Comparison of ENCODE assay signal across 19 cellular contexts in genomic region chr21:39048574-39048973, GRCh38.
DNase-seq lines count a peak whose midpoint lies in the region; ATAC-seq and TF ChIP-seq lines count a peak whose summit lies in the region.
"Had no signal": no experiment of that assay in that cellular context is flagged by ENCODE, and none has a peak within 500 bp of the region (broad histone marks: within the 10 kb centered on the region; RNA-seq: fewer than 3 reads in every experiment).

No MANE protein-coding gene starts in this region.

- H3K4me1 ChIP-seq in CD8-positive, alpha-beta T cell (ENCODE audit: insufficient read depth, low read length), result no peaks in the 10 kb centered on the region

- H3K9me3 ChIP-seq in CD8-positive, alpha-beta T cell (ENCODE audit: low read length), result no peaks in the 10 kb centered on the region
- H3K9me3 ChIP-seq: heart right ventricle, SJSA1 had no signal

- H3K9me3 Mint-ChIP-seq in endothelial cell (ENCODE audit: unreplicated experiment), result no peaks in the 10 kb centered on the region
- H3K9me3 Mint-ChIP-seq in mesothelial cell of epicardium, result peaks cover 4% of the 10 kb centered on the region
- no peaks in the 10 kb centered on the region for H3K9me3 Mint-ChIP-seq in activated CD4-positive, alpha-beta T cell treated with anti-CD3 and anti-CD28 coated beads, Interleukin-2, amount 10 ng/mL, durations not matched to agents 7 days and 5 days
- H3K9me3 Mint-ChIP-seq in CD8-positive, alpha-beta T cell, result no peaks in the 10 kb centered on the region
- no peaks in the 10 kb centered on the region for H3K9me3 Mint-ChIP-seq in activated T-cell treated with anti-CD3 and anti-CD28 coated beads, Interleukin-2, amount 50 U/mL, for 4 hours
- H3K9me3 Mint-ChIP-seq: central memory CD8-positive, alpha-beta T cell had no signal

- TF ChIP-seq CTCF in endothelial cell (IDR thresholded peaks at IDR 0.05; ENCODE audit: unreplicated experiment) (no peak), mesothelial cell of epicardium (IDR thresholded peaks at IDR 0.05; ENCODE audit: unreplicated experiment) (no peak)
- TF ChIP-seq CTCF in CD8-positive, alpha-beta T cell (IDR thresholded peaks at IDR 0.05), result no peak

- POLR2A ChIA-PET in activated CD4-positive, alpha-beta T cell treated with anti-CD3 and anti-CD28 coated beads, Interleukin-2, amount 10 ng/mL, durations not matched to agents 7 days and 5 days (lab: Charles Lee), result no interaction called here
- POLR2A ChIA-PET in CD8-positive, alpha-beta T cell (lab: Charles Lee), result no interaction called here

- no peaks in the 10 kb centered on the region for H3K36me3 ChIP-seq in CD8-positive, alpha-beta T cell (ENCODE audit: insufficient read depth, low read length)
- H3K36me3 ChIP-seq: heart right ventricle, SJSA1 had no signal

- H3K4me3 ChIP-seq in CD8-positive, alpha-beta T cell (ENCODE audit: low read depth, low read length), result no peak overlapping the region
- H3K4me3 ChIP-seq: heart right ventricle, SJSA1 had no signal

- H3K4me1 Mint-ChIP-seq in endothelial cell (ENCODE audit: unreplicated experiment) (peaks cover 14% of the 10 kb centered on the region), mesothelial cell of epicardium (peaks cover 10% of the 10 kb centered on the region)
- H3K4me1 Mint-ChIP-seq in activated CD4-positive, alpha-beta T cell treated with anti-CD3 and anti-CD28 coated beads, Interleukin-2, amount 10 ng/mL, durations not matched to agents 7 days and 5 days, result no peaks in the 10 kb centered on the region
- no peaks in the 10 kb centered on the region for H3K4me1 Mint-ChIP-seq in CD8-positive, alpha-beta T cell (ENCODE audit: low read depth)
- no peaks in the 10 kb centered on the region for H3K4me1 Mint-ChIP-seq in activated T-cell treated with anti-CD3 and anti-CD28 coated beads, Interleukin-2, amount 50 U/mL, for 4 hours (ENCODE audit: low read depth)
- H3K4me1 Mint-ChIP-seq: central memory CD8-positive, alpha-beta T cell had no signal

- peaks cover 3% of the 10 kb centered on the region for H3K27me3 Mint-ChIP-seq in endothelial cell (ENCODE audit: unreplicated experiment)
- H3K27me3 Mint-ChIP-seq in mesothelial cell of epicardium (ENCODE audit: low read depth), result no peaks in the 10 kb centered on the region
- H3K27me3 Mint-ChIP-seq in activated CD4-positive, alpha-beta T cell treated with anti-CD3 and anti-CD28 coated beads, Interleukin-2, amount 10 ng/mL, durations not matched to agents 7 days and 5 days, result no peaks in the 10 kb centered on the region
- no peaks in the 10 kb centered on the region for H3K27me3 Mint-ChIP-seq in CD8-positive, alpha-beta T cell (ENCODE audit: low read depth)
- H3K27me3 Mint-ChIP-seq in activated T-cell treated with anti-CD3 and anti-CD28 coated beads, Interleukin-2, amount 50 U/mL, for 4 hours (ENCODE audit: low read depth), result peaks cover 3% of the 10 kb centered on the region

- peak overlapping the region; percentile 69 for H3K27ac Mint-ChIP-seq in endothelial cell (ENCODE audit: unreplicated experiment)
- peak overlapping the region; percentile 41 for H3K27ac Mint-ChIP-seq in mesothelial cell of epicardium
- no peak overlapping the region for H3K27ac Mint-ChIP-seq in activated CD4-positive, alpha-beta T cell treated with anti-CD3 and anti-CD28 coated beads, Interleukin-2, amount 10 ng/mL, durations not matched to agents 7 days and 5 days
- H3K27ac Mint-ChIP-seq in CD8-positive, alpha-beta T cell, result no peak overlapping the region

- CTCF ChIA-PET in activated CD4-positive, alpha-beta T cell treated with anti-CD3 and anti-CD28 coated beads, Interleukin-2, amount 10 ng/mL, durations not matched to agents 7 days and 5 days (lab: Charles Lee), result interaction anchor here (1.2 kb wide), 1 partner anchor 9 kb away, joined by 3 read pairs; no protein-coding TSS in a partner anchor
- CTCF ChIA-PET in CD8-positive, alpha-beta T cell (lab: Charles Lee), result no interaction called here

- no peaks in the 10 kb centered on the region for H3K27me3 ChIP-seq in CD8-positive, alpha-beta T cell (ENCODE audit: insufficient read depth, low read length)
- H3K27me3 ChIP-seq: heart right ventricle, SJSA1 had no signal

- H3K4me3 Mint-ChIP-seq in endothelial cell (ENCODE audit: unreplicated experiment) (no peak overlapping the region), mesothelial cell of epicardium (no peak overlapping the region)
- H3K4me3 Mint-ChIP-seq in activated CD4-positive, alpha-beta T cell treated with anti-CD3 and anti-CD28 coated beads, Interleukin-2, amount 10 ng/mL, durations not matched to agents 7 days and 5 days, result no peak overlapping the region
- H3K4me3 Mint-ChIP-seq in CD8-positive, alpha-beta T cell, result no peak overlapping the region
- H3K4me3 Mint-ChIP-seq in activated T-cell treated with anti-CD3 and anti-CD28 coated beads, Interleukin-2, amount 50 U/mL, for 4 hours, result no peak overlapping the region
- H3K4me3 Mint-ChIP-seq: central memory CD8-positive, alpha-beta T cell had no signal

- ATAC-seq in CD8-positive, alpha-beta T cell, result no peak
- ATAC-seq in activated T-cell treated with anti-CD3 and anti-CD28 coated beads, Interleukin-2, amount 50 U/mL, for 4 hours, result no peak

- DNase-seq in GM03348 (ENCODE audit: low spot score) (peak; percentile 42), RPMI7951 (ENCODE audit: low read depth) (peak; percentile 76), endothelial cell (ENCODE audit: low spot score) (no peak), mesothelial cell of epicardium (ENCODE audit: low spot score in 2 of 2, unreplicated experiment in 2 of 2) (no peak), anterior cingulate cortex (lab: John Stamatoyannopoulos, UW) (no peak)
- no peak for DNase-seq in activated CD4-positive, alpha-beta T cell treated with anti-CD3 and anti-CD28 coated beads, Interleukin-2, amount 10 ng/mL, durations not matched to agents 7 days and 5 days
- no peak for DNase-seq in CD8-positive, alpha-beta T cell
- DNase-seq in activated T-cell treated with anti-CD3 and anti-CD28 coated beads, Interleukin-2, amount 50 U/mL, for 4 hours, result no peak
- DNase-seq: activated CD4-positive, alpha-beta T cell treated with anti-CD3 and anti-CD28 coated beads for 48 hours; activated naive CD4-positive, alpha-beta T cell treated with anti-CD3 and anti-CD28 coated beads, Interleukin-2, amount 50 U/mL, for 16 hours; activated T-cell treated with anti-CD3 and anti-CD28 coated beads for 4 hours; AML-193; kidney; NCI-H187 treated with DMSO at 0.1 percent for 48 hours; NCI-H446; stimulated activated CD4-positive, alpha-beta T cell treated with anti-CD3 and anti-CD28 coated beads, Interleukin-1b, Interleukin-23, amount 100 ng/mL, for 48 hours had no signal

- H3K27ac ChIP-seq in CD8-positive, alpha-beta T cell (ENCODE audit: low read depth, low read length), result no peak overlapping the region
- H3K27ac ChIP-seq: SJSA1 had no signal

- intact Hi-C loops in CD8-positive, alpha-beta T cell (cut with DNase I, micrococcal nuclease), result no loop called here

- H3K36me3 Mint-ChIP-seq in endothelial cell (ENCODE audit: low read depth, unreplicated experiment) (no peaks in the 10 kb centered on the region), mesothelial cell of epicardium (no peaks in the 10 kb centered on the region)
- H3K36me3 Mint-ChIP-seq in activated CD4-positive, alpha-beta T cell treated with anti-CD3 and anti-CD28 coated beads, Interleukin-2, amount 10 ng/mL, durations not matched to agents 7 days and 5 days (ENCODE audit: low read depth), result no peaks in the 10 kb centered on the region
- H3K36me3 Mint-ChIP-seq in CD8-positive, alpha-beta T cell, result no peaks in the 10 kb centered on the region
- H3K36me3 Mint-ChIP-seq in activated T-cell treated with anti-CD3 and anti-CD28 coated beads, Interleukin-2, amount 50 U/mL, for 4 hours (ENCODE audit: insufficient read depth), result no peaks in the 10 kb centered on the region

Comparison
In these comparisons a context has a peak if more than half of its experiments do, and no peak if none do; other contexts are left out.
1. DNase-seq: peak in GM03348 (single experiment) and RPMI7951 (single experiment); none in endothelial cell (single experiment), mesothelial cell of epicardium (0 of 2), activated CD4-positive, alpha-beta T cell treated with anti-CD3 and anti-CD28 coated beads, Interleukin-2, amount 10 ng/mL, durations not matched to agents 7 days and 5 days (single experiment), anterior cingulate cortex (0 of 58), CD8-positive, alpha-beta T cell (0 of 7) and activated T-cell treated with anti-CD3 and anti-CD28 coated beads, Interleukin-2, amount 50 U/mL, for 4 hours (single experiment).
2. H3K27ac Mint-ChIP-seq: peak in endothelial cell (single experiment) and mesothelial cell of epicardium (single experiment); none in activated CD4-positive, alpha-beta T cell treated with anti-CD3 and anti-CD28 coated beads, Interleukin-2, amount 10 ng/mL, durations not matched to agents 7 days and 5 days (single experiment) and CD8-positive, alpha-beta T cell (single experiment).